Comparison of ENCODE assay signal across 8 cellular contexts in genomic region chr18:67517224-67517765, GRCh38. TPM values are rescaled to one million over a fixed set of nuclear protein-coding genes. Genes with fewer than 3 reads are reported as not detected.
DNase-seq lines count a peak whose midpoint lies in the region; ATAC-seq, FAIRE-seq and TF ChIP-seq lines count a peak whose summit lies in the region.

No MANE protein-coding gene starts in this region.

- intact Hi-C loops in Calu3 (cut with micrococcal nuclease; ENCODE audit: unreplicated experiment) = loop anchor here (2.0 to 5.0 kb wide), 4 partner anchors 104 to 1105 kb away; no protein-coding TSS in a partner anchor
- intact Hi-C loops in body of pancreas (cut with DNase I) = no loop called here
- intact Hi-C loops in kidney (cut with DNase I) = no loop called here

- H3K36me3 ChIP-seq in body of pancreas (replicated peaks in 1 of 2; ENCODE audit: insufficient read depth in 1 of 2, low read depth in 2 of 2) = no peaks in the 10 kb centered on the region
- no peaks in the 10 kb centered on the region for H3K36me3 ChIP-seq in kidney (ENCODE audit: control insufficient read depth in 1 of 2, insufficient read depth in 2 of 2, low read length in 2 of 2)

- FAIRE-seq in kidney (lab: Jason Lieb, UNC) = no peak

- H3K4me1 ChIP-seq in body of pancreas = peaks cover 6% of the 10 kb centered on the region
- H3K4me1 ChIP-seq in kidney (ENCODE audit: control insufficient read depth in 1 of 2, insufficient read depth in 1 of 2, low read depth in 1 of 2, low read length in 2 of 2) = peaks cover 0 to 3% of the 10 kb centered on the region in 2 donors

- peak overlapping the region; percentile 52 for H3K27ac Mint-ChIP-seq in Calu3 (ENCODE audit: unreplicated experiment)
- peak overlapping the region; percentile 33 for H3K27ac Mint-ChIP-seq in stimulated activated naive CD8-positive, alpha-beta T cell treated with anti-CD3 and anti-CD28 coated beads, Interleukin-15, Interleukin-2, amounts not matched to agents 100 ng/mL and 50 ng/mL, for 24 hours

- H3K27me3 ChIP-seq in body of pancreas = no peaks in the 10 kb centered on the region

- H3K27me3 Mint-ChIP-seq in Calu3 (ENCODE audit: unreplicated experiment) = no peaks in the 10 kb centered on the region
- peaks cover 26% of the 10 kb centered on the region for H3K27me3 Mint-ChIP-seq in stimulated activated naive CD8-positive, alpha-beta T cell treated with anti-CD3 and anti-CD28 coated beads, Interleukin-15, Interleukin-2, amounts not matched to agents 100 ng/mL and 50 ng/mL, for 24 hours

- H3K9ac ChIP-seq in kidney (ENCODE audit: low read length in 2 of 2) = peak overlapping the region; percentile 4 to 65

- ATAC-seq in body of pancreas (no peak), HG03280 (IDR thresholded peaks at IDR 0.05; ENCODE audit: unreplicated experiment) (no peak)

- H3K4me3 ChIP-seq in body of pancreas = no peak overlapping the region
- H3K4me3 ChIP-seq in kidney (ENCODE audit: low read length in 2 of 2) = peak overlapping the region; percentile 72 to 82

- CTCF ChIA-PET in Calu3 (lab: Charles Lee) = interaction anchor here (0.6 to 3.0 kb wide), 6 partner anchors 8 to 1927 kb away, joined by 3 to 15 read pairs (median 4); no protein-coding TSS in a partner anchor

- BruUV-seq in Calu3 (replicated peaks; lab: Mats Ljungman, UMichigan) = TSS peak; percentile 38

- DNase-seq in Calu3 (no peak), NCI-H1105 treated with DMSO at 0.1 percent for 48 hours (lab: John Stamatoyannopoulos, UW) (peak; percentile 74), body of pancreas (peak; percentile 17 to 25 (median 22)), kidney (peak; percentile 48), NCI-H226 (no peak), COLO668 (lab: John Stamatoyannopoulos, UW; ENCODE audit: unreplicated experiment) (no peak)

- no peaks in the 10 kb centered on the region for H3K9me3 ChIP-seq in body of pancreas
- no peaks in the 10 kb centered on the region for H3K9me3 ChIP-seq in kidney (ENCODE audit: control insufficient read depth in 1 of 2, low read length in 2 of 2)

- no peaks in the 10 kb centered on the region for H3K9me3 Mint-ChIP-seq in Calu3 (ENCODE audit: low read depth, unreplicated experiment)
- no peaks in the 10 kb centered on the region for H3K9me3 Mint-ChIP-seq in stimulated activated naive CD8-positive, alpha-beta T cell treated with anti-CD3 and anti-CD28 coated beads, Interleukin-15, Interleukin-2, amounts not matched to agents 100 ng/mL and 50 ng/mL, for 24 hours

- TF ChIP-seq POLR2A in body of pancreas (IDR thresholded peaks at IDR 0.05) = no peak

- peaks cover 37% of the 10 kb centered on the region for H3K36me3 Mint-ChIP-seq in Calu3 (ENCODE audit: insufficient read depth, unreplicated experiment)
- H3K36me3 Mint-ChIP-seq in stimulated activated naive CD8-positive, alpha-beta T cell treated with anti-CD3 and anti-CD28 coated beads, Interleukin-15, Interleukin-2, amounts not matched to agents 100 ng/mL and 50 ng/mL, for 24 hours (ENCODE audit: low read depth) = no peaks in the 10 kb centered on the region

- no peak for TF ChIP-seq CTCF in Calu3 (IDR thresholded peaks at IDR 0.05; ENCODE audit: unreplicated experiment)
- TF ChIP-seq CTCF in body of pancreas (IDR thresholded peaks at IDR 0.05) = no peak
- TF ChIP-seq CTCF in kidney (IDR thresholded peaks at IDR 0.05; ENCODE audit: borderline replicate concordance, extremely low read depth, insufficient read depth) = no peak

- H3K27ac ChIP-seq in body of pancreas = peak overlapping the region; percentile 50 to 87 (median 86)
- H3K27ac ChIP-seq in kidney (ENCODE audit: low read depth in 2 of 2, low read length in 2 of 2) = peak overlapping the region; percentile 67 to 77

- WGBS in body of pancreas, 2 donors = 0 to 1% methylated on average over 6 of the region's 6 CpGs

- H3K4me1 Mint-ChIP-seq in Calu3 (ENCODE audit: low read depth, unreplicated experiment) = peaks cover 23% of the 10 kb centered on the region
- H3K4me1 Mint-ChIP-seq in stimulated activated naive CD8-positive, alpha-beta T cell treated with anti-CD3 and anti-CD28 coated beads, Interleukin-15, Interleukin-2, amounts not matched to agents 100 ng/mL and 50 ng/mL, for 24 hours (ENCODE audit: low read depth) = peaks cover 20% of the 10 kb centered on the region

- H3K4me3 Mint-ChIP-seq in Calu3 (ENCODE audit: low read depth, unreplicated experiment) = peak overlapping the region; percentile 85
- peak overlapping the region; percentile 88 for H3K4me3 Mint-ChIP-seq in stimulated activated naive CD8-positive, alpha-beta T cell treated with anti-CD3 and anti-CD28 coated beads, Interleukin-15, Interleukin-2, amounts not matched to agents 100 ng/mL and 50 ng/mL, for 24 hours

RNA-seq across cellular contexts. Expression of gene DSEL, which starts 0.8 kb away (rescaled TPM):
- total RNA-seq in Calu3 (2022) = 28.0 and 32.2 TPM in 2 replicates
- total RNA-seq in body of pancreas = 1 to 10 TPM; 4.2 to 5.9 TPM
- 6.4 TPM for total RNA-seq in kidney
- 1.9 TPM for polyA plus RNA-seq in kidney (ENCODE audit: insufficient read depth, low read depth, low replicate concordance)

Comparison
In these comparisons a context has a peak if more than half of its experiments do, and no peak if none do; other contexts are left out.
1. DNase-seq: peak in NCI-H1105 treated with DMSO at 0.1 percent for 48 hours (single experiment), body of pancreas (4 of 4) and kidney (single experiment); none in Calu3 (single experiment), NCI-H226 (single experiment) and COLO668 (single experiment).
2. H3K4me3 ChIP-seq: peak in kidney (2 of 2); none in body of pancreas (0 of 2).